In genomic region chr14:103112488-103113243, GRCh38 we compare ENCODE assay signal across 1 cellular context.
A peak's percentile ranks its signal among the peaks of the same experiment; 100 is the strongest.
TF ChIP-seq lines count a peak whose summit lies in the region.

No MANE protein-coding gene starts in this region.

TF ChIP-seq in K562, 482 proteins besides CTCF, POLR2A, EP300 and RAD21:
- no peak for TF ChIP-seq ZNF324 (CRISPR knock-in tag; IDR thresholded peaks at IDR 0.05)
- TF ChIP-seq PHB (CRISPR knock-in tag; IDR thresholded peaks at IDR 0.05): no peak
- TF ChIP-seq, protein P1, sequence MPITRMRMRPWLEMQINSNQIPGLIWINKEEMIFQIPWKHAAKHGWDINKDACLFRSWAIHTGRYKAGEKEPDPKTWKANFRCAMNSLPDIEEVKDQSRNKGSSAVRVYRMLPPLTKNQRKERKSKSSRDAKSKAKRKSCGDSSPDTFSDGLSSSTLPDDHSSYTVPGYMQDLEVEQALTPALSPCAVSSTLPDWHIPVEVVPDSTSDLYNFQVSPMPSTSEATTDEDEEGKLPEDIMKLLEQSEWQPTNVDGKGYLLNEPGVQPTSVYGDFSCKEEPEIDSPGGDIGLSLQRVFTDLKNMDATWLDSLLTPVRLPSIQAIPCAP (CRISPR knock-in tag; IDR thresholded peaks at IDR 0.05; ENCODE audit: borderline replicate concordance): no peak
- no peak for TF ChIP-seq ZNF197 (CRISPR knock-in tag; IDR thresholded peaks at IDR 0.05; ENCODE audit: low read depth)
- peak; percentile 55 for TF ChIP-seq BHLHE40 (IDR thresholded peaks at IDR 0.05; ENCODE audit: low read length)
- no peak for TF ChIP-seq TCFL5 (CRISPR knock-in tag; conservative IDR thresholded peaks at IDR 0.05)
